ENCODE assay signal across 8 cellular contexts in genomic region chr1:219105893-219106292, GRCh38.
"Had no signal": no experiment of that assay in that cellular context is flagged by ENCODE, and none has a peak within 500 bp of the region (broad histone marks: within the 10 kb centered on the region; RNA-seq: fewer than 3 reads in every experiment).

No MANE protein-coding gene starts in this region.

- H3K9me3 ChIP-seq: HAP-1 had no signal

- DNase-seq: GM23248, GOT3, H7, H9, HCEC 1CT, HFFc6 had no signal

- H3K4me3 ChIP-seq: GM23248, HAP-1 had no signal

- H3K27ac Mint-ChIP-seq: H9, HFFc6 had no signal

- H3K27ac ChIP-seq: GM23248 had no signal

- H3K9me3 Mint-ChIP-seq: HFFc6 had no signal

- H3K4me3 Mint-ChIP-seq: H9, HFFc6 had no signal

- ATAC-seq: HCT116 had no signal

- H2AFZ ChIP-seq: GM23248 had no signal

- H3K36me3 ChIP-seq: HAP-1 had no signal
